18 cellular contexts compared by ENCODE assay signal in genomic region chr1:93399781-93400180, GRCh38. TPM values are rescaled to one million over a fixed set of nuclear protein-coding genes. Genes with fewer than 3 reads are reported as not detected.
DNase-seq lines count a peak whose midpoint lies in the region; ATAC-seq and TF ChIP-seq lines count a peak whose summit lies in the region.
"Had no signal": no experiment of that assay in that cellular context is flagged by ENCODE, and none has a peak within 500 bp of the region (broad histone marks: within the 10 kb centered on the region; RNA-seq: fewer than 3 reads in every experiment).

No MANE protein-coding gene starts in this region.

- in situ Hi-C loops in T47D (cut with HindIII; ENCODE audit: low pct_unique_long_range_greater_than_20kb, low sequenced_read_pairs) = no loop called here
- in situ Hi-C loops in mammary epithelial cell (cut with MboI; ENCODE audit: low sequenced_read_pairs in 2 of 2) = no loop called here

- no peaks in the 10 kb centered on the region for H3K4me1 ChIP-seq in mammary epithelial cell (ENCODE audit: insufficient read depth, low read length)
- H3K4me1 ChIP-seq in RWPE2 (ENCODE audit: insufficient read depth, poor library complexity, severe bottlenecking) = peaks cover 4% of the 10 kb centered on the region
- no peaks in the 10 kb centered on the region for H3K4me1 ChIP-seq in suprapubic skin

- no peak overlapping the region for H3K9ac ChIP-seq in mammary epithelial cell (ENCODE audit: insufficient read depth, low read length)

- no peak overlapping the region for H3K4me2 ChIP-seq in mammary epithelial cell (ENCODE audit: insufficient read depth, low read depth, low read length)
- H3K4me2 ChIP-seq: PC-9 had no signal

- H3K79me2 ChIP-seq in mammary epithelial cell (ENCODE audit: insufficient read depth, low read length) = no peaks in the 10 kb centered on the region

- TF ChIP-seq EP300 in suprapubic skin (IDR thresholded peaks at IDR 0.05) = no peak

- intact Hi-C loops in mammary epithelial cell (cut with micrococcal nuclease) = no loop called here

- no peak overlapping the region for H2AFZ ChIP-seq in mammary epithelial cell (ENCODE audit: low read depth, low read length)
- H2AFZ ChIP-seq: PC-9 had no signal

- H3K4me3 ChIP-seq in mammary epithelial cell (replicated peaks in 1 of 3; ENCODE audit: insufficient read depth in 1 of 3, low read depth in 2 of 3, low read length in 3 of 3) (no peak overlapping the region), RWPE2 (ENCODE audit: severe bottlenecking) (no peak overlapping the region), suprapubic skin (no peak overlapping the region)
- H3K4me3 ChIP-seq: PC-9 had no signal

- H3K9me3 ChIP-seq in mammary epithelial cell (replicated peaks; ENCODE audit: insufficient read depth, low read length) = no peaks in the 10 kb centered on the region
- H3K9me3 ChIP-seq in RWPE2 (ENCODE audit: severe bottlenecking) = no peaks in the 10 kb centered on the region
- H3K9me3 ChIP-seq in suprapubic skin = no peaks in the 10 kb centered on the region

- dilution Hi-C loops in mammary epithelial cell (cut with HindIII; ENCODE audit: low sequenced_read_pairs) = no loop called here

- no peak for TF ChIP-seq POLR2A in suprapubic skin (IDR thresholded peaks at IDR 0.05)

- H3K36me3 ChIP-seq in mammary epithelial cell (ENCODE audit: insufficient read depth, low read length) (no peaks in the 10 kb centered on the region), RWPE2 (ENCODE audit: low read depth) (no peaks in the 10 kb centered on the region), suprapubic skin (no peaks in the 10 kb centered on the region)

- no peaks in the 10 kb centered on the region for H4K20me1 ChIP-seq in mammary epithelial cell (ENCODE audit: insufficient read depth, low read length)

- TF ChIP-seq CTCF in mammary epithelial cell (conservative IDR thresholded peaks at IDR 0.05 in 1 of 2, IDR thresholded peaks at IDR 0.05 in 1 of 2; ENCODE audit: extremely low read depth in 1 of 2, insufficient read depth in 1 of 2, low read depth in 1 of 2, low read length in 2 of 2) = no peak
- no peak for TF ChIP-seq CTCF in RWPE2 (IDR thresholded peaks at IDR 0.05; ENCODE audit: poor library complexity, severe bottlenecking)
- no peak for TF ChIP-seq CTCF in suprapubic skin (IDR thresholded peaks at IDR 0.05)

- peak; percentile 16 to 93 for DNase-seq in T47D (ENCODE audit: low read depth in 1 of 2, low spot score in 1 of 2)
- DNase-seq in mammary epithelial cell = no peak
- no peak for DNase-seq in RWPE2 (ENCODE audit: low spot score)
- DNase-seq in iPS-NIHi7 (ENCODE audit: extremely low spot score) = peak; percentile 19
- no peak for DNase-seq in HCEC 1CT
- no peak for DNase-seq in suprapubic skin (ENCODE audit: low spot score in 2 of 2)
- DNase-seq in medulla oblongata (ENCODE audit: extremely low spot score) = no peak
- DNase-seq: 8988T, DMS 273 treated with DMSO at 0.1 percent for 48 hours, DND-41, GF-D8, KBM-7, NCI-H1105 treated with DMSO at 0.1 percent for 48 hours, NCI-H1694 treated with DMSO at 0.1 percent for 48 hours, NCI-H2227 treated with DMSO at 0.1 percent for 48 hours, NCI-H524 had no signal

- CTCF ChIA-PET in mammary epithelial cell (lab: Charles Lee; ENCODE audit: low non-redundant PET) = no interaction called here

- H3K27me3 ChIP-seq in mammary epithelial cell (ENCODE audit: insufficient read depth, low read length) = no peaks in the 10 kb centered on the region
- no peaks in the 10 kb centered on the region for H3K27me3 ChIP-seq in RWPE2 (ENCODE audit: insufficient read depth, poor library complexity, severe bottlenecking)
- no peaks in the 10 kb centered on the region for H3K27me3 ChIP-seq in suprapubic skin

- peak; percentile 21; the same call in 1 of the 3 replicates for ATAC-seq in RWPE2 (ENCODE audit: low read depth)
- ATAC-seq in HG03342 (IDR thresholded peaks at IDR 0.05; ENCODE audit: unreplicated experiment) = no peak

- BruUV-seq in mammary epithelial cell (replicated peaks; lab: Mats Ljungman, UMichigan) = no TSS peak

- H3K27ac ChIP-seq in mammary epithelial cell (ENCODE audit: insufficient read depth, low read depth, low read length) (no peak overlapping the region), RWPE2 (ENCODE audit: poor library complexity, severe bottlenecking) (no peak overlapping the region), suprapubic skin (no peak overlapping the region)
- H3K27ac ChIP-seq: PC-9 had no signal

RNA-seq across cellular contexts. Expression of gene FNBP1L, which starts 48.1 kb away (rescaled TPM):
- total RNA-seq in mammary epithelial cell = 10 to 100 TPM; 22.1 to 39.2 TPM
- polyA plus RNA-seq in mammary epithelial cell = 15.4 TPM
- polyA minus RNA-seq in mammary epithelial cell = 20.9 TPM
- 10 to 100 TPM; 18.6 to 60.8 (median 25.2) TPM for total RNA-seq in suprapubic skin

RNA-seq across cellular contexts. Expression of gene DR1, which starts 54.1 kb away (rescaled TPM):
- total RNA-seq in mammary epithelial cell (10 to 100 TPM; 35.8 to 79.2 TPM), suprapubic skin (10 to 100 TPM; 47.8 to 60.2 (median 55.5) TPM)
- 25.7 TPM for polyA plus RNA-seq in mammary epithelial cell
- 55.4 TPM for polyA minus RNA-seq in mammary epithelial cell

Comparison
In these comparisons a context has a peak if more than half of its experiments do, and no peak if none do; other contexts are left out.
1. DNase-seq: peak in T47D (2 of 2) and iPS-NIHi7 (single experiment); none in mammary epithelial cell (single experiment), RWPE2 (single experiment), HCEC 1CT (single experiment), suprapubic skin (0 of 2) and medulla oblongata (single experiment).